In genomic region chr1:19442150-19443096, GRCh38 we compare ENCODE assay signal across 13 cellular contexts. TPM values are rescaled to one million over a fixed set of nuclear protein-coding genes. Genes with fewer than 3 reads are reported as not detected.
DNase-seq lines count a peak whose midpoint lies in the region; ATAC-seq, FAIRE-seq and TF ChIP-seq lines count a peak whose summit lies in the region.
"Had no signal": no experiment of that assay in that cellular context is flagged by ENCODE, and none has a peak within 500 bp of the region (broad histone marks: within the 10 kb centered on the region; RNA-seq: fewer than 3 reads in every experiment).

No MANE protein-coding gene starts in this region.

- TF ChIP-seq RAD21 in K562 (CRISPR knock-in tag; conservative IDR thresholded peaks at IDR 0.05 in 1 of 2, IDR thresholded peaks at IDR 0.05 in 1 of 2), result no peak

- H3K27ac ChIP-seq in breast epithelium (peak overlapping the region; percentile 74), K562 (ENCODE audit: extremely low read depth, low read depth, low read length) (no peak overlapping the region), transverse colon (peak overlapping the region; percentile 80 to 93 (median 82))

- TF ChIP-seq POLR2A in breast epithelium (IDR thresholded peaks at IDR 0.05), result no peak
- TF ChIP-seq POLR2A in K562 (conservative IDR thresholded peaks at IDR 0.05), result no peak
- no peak for TF ChIP-seq POLR2A in transverse colon (IDR thresholded peaks at IDR 0.05)

- in situ Hi-C loops in K562 (cut with MboI) (no loop called here), transverse colon (cut with MboI; ENCODE audit: low pct_ligation_motif_present in 1 of 4, low pct_unique_long_range_greater_than_20kb in 1 of 4, low sequenced_read_pairs in 3 of 4) (no loop called here)

- no peak overlapping the region for H2AFZ ChIP-seq in K562 (ENCODE audit: low read depth, low read length)

- WGBS in K562 (ENCODE audit: insufficient coverage, low coverage, missing lambda C conversion rate), result 70% methylated on average over 22 of the region's 22 CpGs
- WGBS in transverse colon (ENCODE audit: low coverage in 1 of 2), 2 donors, result 61 to 71% methylated on average over 12 to 22 of the region's 22 CpGs

- H3K27ac Mint-ChIP-seq in MCF 10A (ENCODE audit: low read depth, unreplicated experiment), result no peak overlapping the region
- H3K27ac Mint-ChIP-seq: T-helper 1 cell treated with Interleukin-12 subunit alpha and Interleukin-12 subunit beta and Interleukin-4 antibody, amounts not matched to agents 30 μg/mL and 1 μg/mL, for 36 hours had no signal

- TF ChIP-seq EP300 in K562 (IDR thresholded peaks at IDR 0.05; ENCODE audit: low read length) (no peak), transverse colon (IDR thresholded peaks at IDR 0.05; ENCODE audit: low read depth) (no peak)

- DNase-seq in breast epithelium (ENCODE audit: low spot score in 2 of 2) (no peak), MCF 10A (ENCODE audit: unreplicated experiment) (no peak), K562 (ENCODE audit: extremely low read depth in 1 of 4, low spot score in 3 of 4) (no peak), midbrain (lab: John Stamatoyannopoulos, UW) (peak; percentile 33), transverse colon (no peak), DMS153 (lab: John Stamatoyannopoulos, UW) (no peak)
- DNase-seq: KG1, NCI-H774, small intestine had no signal

- H3K27me3 ChIP-seq in breast epithelium, result no peaks in the 10 kb centered on the region
- H3K27me3 ChIP-seq in K562 (ENCODE audit: control insufficient read depth in 2 of 2, insufficient read depth in 2 of 2, low read length in 2 of 2), result no peaks in the 10 kb centered on the region
- H3K27me3 ChIP-seq in transverse colon, result no peaks in the 10 kb centered on the region

- FAIRE-seq in K562 (lab: Jason Lieb, UNC), result no peak
- FAIRE-seq: keratinocyte, small intestine had no signal

- H3K4me3 ChIP-seq in breast epithelium (no peak overlapping the region), K562 (no peak overlapping the region), transverse colon (no peak overlapping the region)

- no peaks in the 10 kb centered on the region for H3K9me3 ChIP-seq in breast epithelium
- H3K9me3 ChIP-seq in K562 (replicated peaks; ENCODE audit: control insufficient read depth, insufficient read depth, low read depth, low read length), result no peaks in the 10 kb centered on the region
- no peaks in the 10 kb centered on the region for H3K9me3 ChIP-seq in transverse colon

- intact Hi-C loops in breast epithelium (cut with DNase I; ENCODE audit: low total_unique reads), result no loop called here
- intact Hi-C loops in MCF 10A (cut with micrococcal nuclease), result loop anchor here (5.0 kb wide), 1 partner anchor 45 kb away; the partner anchor contains the start of gene CAPZB
- intact Hi-C loops in K562 (cut with micrococcal nuclease), result no loop called here
- intact Hi-C loops in transverse colon (cut with DNase I; ENCODE audit: low total_unique reads), result no loop called here

- H3K4me1 ChIP-seq in breast epithelium (peaks cover 33 to 39% of the 10 kb centered on the region in 2 donors), K562 (replicated peaks in 1 of 2; ENCODE audit: control insufficient read depth in 2 of 2, insufficient read depth in 2 of 2, low read length in 2 of 2) (peaks cover 7 to 14% of the 10 kb centered on the region in 2 experiments; a peak in 4 of 5 replicates), transverse colon (peaks cover 48 to 96% (median 58%) of the 10 kb centered on the region in 4 donors)

- H3K36me3 ChIP-seq in breast epithelium (no peaks in the 10 kb centered on the region), K562 (ENCODE audit: control insufficient read depth, insufficient read depth, low read length) (peaks cover 9% of the 10 kb centered on the region; the same call in 1 of the 3 replicates), transverse colon (no peaks in the 10 kb centered on the region)

- no peak overlapping the region for H3K4me3 Mint-ChIP-seq in MCF 10A (ENCODE audit: unreplicated experiment)
- H3K4me3 Mint-ChIP-seq: T-helper 1 cell treated with Interleukin-12 subunit alpha and Interleukin-12 subunit beta and Interleukin-4 antibody, amounts not matched to agents 30 μg/mL and 1 μg/mL, for 36 hours had no signal

- CTCF ChIA-PET in MCF 10A (lab: Yijun Ruan, JAX), result interaction anchor here (0.6 to 0.8 kb wide), 3 partner anchors 19 to 38 kb away, joined by 3 to 4 read pairs (median 3); no protein-coding TSS in a partner anchor
- CTCF ChIA-PET in K562 (lab: Yijun Ruan, JAX; ENCODE audit: low intra/inter-chr PET ratio), result no interaction called here

- peaks cover 16% of the 10 kb centered on the region for H3K36me3 Mint-ChIP-seq in MCF 10A (ENCODE audit: insufficient read depth, unreplicated experiment)

- no peak for TF ChIP-seq CTCF in breast epithelium (IDR thresholded peaks at IDR 0.05)
- TF ChIP-seq CTCF in MCF 10A (IDR thresholded peaks at IDR 0.05; ENCODE audit: unreplicated experiment), result no peak
- TF ChIP-seq CTCF in K562 (IDR thresholded peaks at IDR 0.05 in 2 of 3, conservative IDR thresholded peaks at IDR 0.05 in 1 of 3; ENCODE audit: insufficient read depth in 2 of 3, low read depth in 1 of 3, low read length in 3 of 3), result no peak
- TF ChIP-seq CTCF in transverse colon (IDR thresholded peaks at IDR 0.05), result no peak

- no peaks in the 10 kb centered on the region for H3K9me3 Mint-ChIP-seq in MCF 10A (ENCODE audit: unreplicated experiment)
- H3K9me3 Mint-ChIP-seq: T-helper 1 cell treated with Interleukin-12 subunit alpha and Interleukin-12 subunit beta and Interleukin-4 antibody, amounts not matched to agents 30 μg/mL and 1 μg/mL, for 36 hours had no signal

- H3K79me2 ChIP-seq in K562 (ENCODE audit: control insufficient read depth, insufficient read depth, low read length), result peaks cover 76% of the 10 kb centered on the region

- no peaks in the 10 kb centered on the region for H3K27me3 Mint-ChIP-seq in MCF 10A (ENCODE audit: insufficient read depth, unreplicated experiment)

- no peak overlapping the region for H3K4me2 ChIP-seq in K562 (ENCODE audit: insufficient read depth, low read length)

- no TSS peak for BruUV-seq in MCF 10A (replicated peaks; lab: Mats Ljungman, UMichigan)
- BruUV-seq in K562 (replicated peaks; lab: Mats Ljungman, UMichigan), result no TSS peak

- ATAC-seq in K562, result no peak
- no peak for ATAC-seq in HG02642 (IDR thresholded peaks at IDR 0.05; ENCODE audit: poor library complexity, unreplicated experiment)
- ATAC-seq in GM18868 (IDR thresholded peaks at IDR 0.05; ENCODE audit: unreplicated experiment), result no peak

- peaks cover 62% of the 10 kb centered on the region for H3K4me1 Mint-ChIP-seq in MCF 10A (ENCODE audit: insufficient read depth, unreplicated experiment)

- H4K20me1 ChIP-seq in K562 (replicated peaks; ENCODE audit: control insufficient read depth, insufficient read depth, low read length), result peaks cover 38% of the 10 kb centered on the region

- POLR2A ChIA-PET in MCF 10A (lab: Yijun Ruan, JAX), result no interaction called here
- POLR2A ChIA-PET in K562 (lab: Yijun Ruan, JAX), result interaction anchor here (0.7 to 1.0 kb wide), 2 partner anchors 12 to 16 kb away, joined by 3 read pairs; no protein-coding TSS in a partner anchor

- H3K9me1 ChIP-seq in K562 (ENCODE audit: control insufficient read depth, insufficient read depth, low read length), result no peaks in the 10 kb centered on the region

- peak overlapping the region in 1 of 2 experiments; percentile 29; a peak in 1 of 4 replicates for H3K9ac ChIP-seq in K562 (ENCODE audit: insufficient read depth in 1 of 2, low read depth in 2 of 2, low read length in 2 of 2)

TF ChIP-seq in K562, 482 proteins besides CTCF, POLR2A, EP300 and RAD21:
- TF ChIP-seq GATAD2B (IDR thresholded peaks at IDR 0.05; ENCODE audit: borderline replicate concordance) (no peak), ZNF740 (CRISPR knock-in tag; IDR thresholded peaks at IDR 0.05) (peak; percentile 44; the same call in 1 of the 2 replicates), ZNF740 (tag; IDR thresholded peaks at IDR 0.05) (no peak)
TF ChIP-seq in K562: peak in this region for 1.

RNA-seq across cellular contexts. Expression of gene CAPZB, which starts 42.9 kb away (rescaled TPM):
- total RNA-seq in breast epithelium (100 to 1,000 TPM; 112 to 114 (median 113) TPM), MCF 10A (2022) (252 and 259 TPM in 2 replicates), K562 (2014; rRNA removed) (57.6 and 83.6 TPM in 2 replicates), K562 (2014; rRNA removed; fragmentation: Illumina TruSeq; extraction: Trizol) (131 and 133 TPM in 2 replicates), K562 (2015; rRNA removed; fragmentation: Illumina TruSeq; extraction: Trizol) (147 and 148 TPM in 2 replicates), K562 (2021) (237 and 241 TPM in 2 replicates), transverse colon (100 to 1,000 TPM; 127 to 404 (median 136) TPM)
- 58.6 and 64.0 TPM in 2 replicates for total RNA-seq in K562 (2011; cell fraction: chromatin; rRNA removed; ENCODE audit: low replicate concordance)
- 43.2 and 43.8 TPM in 2 replicates for total RNA-seq in K562 (2011; cell fraction: nucleolus; rRNA removed)
- 40.0 and 41.2 TPM in 2 replicates for total RNA-seq in K562 (2011; cell fraction: nucleoplasm; rRNA removed)
- polyA plus RNA-seq in K562 (2011; rRNA removed) (119 and 122 TPM in 2 replicates), K562 (2014; fragmentation: Illumina TruSeq; extraction: Trizol) (259 and 297 TPM in 2 replicates), K562 (2014; fragmentation: Nextera tagmentation; extraction: Ambion mirVana) (100 to 1,000 TPM in 1 of 2 experiments, 10 to 100 TPM in 1; 70.0 to 115 TPM), K562 (2014; rRNA removed) (125 and 134 TPM in 2 replicates)
- polyA plus RNA-seq in K562 (2011; cell fraction: cytosol; rRNA removed), result 110 and 143 TPM in 2 replicates
- 38.1 and 62.3 TPM in 2 replicates for polyA plus RNA-seq in K562 (2011; cell fraction: nucleus; rRNA removed)
- 277 and 310 TPM in 2 replicates for polyA plus RNA-seq in K562 (2012)
- 103 TPM in 2 replicates for polyA minus RNA-seq in K562 (2011; rRNA and poly(A)+ RNA removed)
- polyA minus RNA-seq in K562 (2011; cell fraction: cytosol; rRNA and poly(A)+ RNA removed), result 60.0 and 82.1 TPM in 2 replicates
- 10.9 and 20.8 TPM in 2 replicates for polyA minus RNA-seq in K562 (2011; cell fraction: nucleus; rRNA and poly(A)+ RNA removed)
